18 cellular contexts compared by ENCODE assay signal in the genomic region with DNA sequence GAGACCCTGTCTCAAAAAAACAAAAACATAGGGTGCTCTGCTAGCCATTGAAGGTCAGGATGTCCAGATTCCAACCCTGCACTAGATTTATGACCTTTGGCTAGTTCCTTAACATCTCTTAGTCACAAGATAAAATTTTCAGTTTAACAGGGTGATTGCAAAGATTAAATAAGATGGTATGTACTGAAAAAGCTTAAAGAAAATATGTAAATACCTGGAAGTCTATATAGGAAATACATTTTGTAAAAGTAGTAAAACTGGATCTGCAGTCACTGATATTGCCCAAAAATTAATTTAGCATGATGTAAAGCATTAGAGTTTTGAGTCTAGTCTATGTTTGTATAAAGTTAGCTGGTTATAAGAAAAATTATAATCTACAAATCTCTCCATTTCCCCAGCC. TPM values are rescaled to one million over a fixed set of nuclear protein-coding genes. Genes with fewer than 3 reads are reported as not detected.
DNase-seq lines count a peak whose midpoint lies in the region; ATAC-seq and TF ChIP-seq lines count a peak whose summit lies in the region.
"Had no signal": no experiment of that assay in that cellular context is flagged by ENCODE, and none has a peak within 500 bp of the region (broad histone marks: within the 10 kb centered on the region; RNA-seq: fewer than 3 reads in every experiment).

No MANE protein-coding gene starts in this region.

- no peak overlapping the region for H3K9ac ChIP-seq in KMS-11
- H3K9ac ChIP-seq: BLaER1 treated with 17β-estradiol and CSF1 and Interleukin-3, amounts not matched to agents 10 nM and 100 nM had no signal

- TF ChIP-seq CTCF in KMS-11 (conservative IDR thresholded peaks at IDR 0.05; ENCODE audit: low read depth, low read length): no peak
- no peak for TF ChIP-seq CTCF in nephron progenitor cell (IDR thresholded peaks at IDR 0.05)
- no peak for TF ChIP-seq CTCF in psoas muscle (IDR thresholded peaks at IDR 0.05)

- no peak overlapping the region for H3K4me3 Mint-ChIP-seq in nephron progenitor cell
- H3K4me3 Mint-ChIP-seq: B cell; CD4-positive, alpha-beta T cell; CD8-positive, alpha-beta T cell had no signal

- peak; percentile 1 for DNase-seq in SIG-M5 treated with dmso at 0.1 percent for 504 hours (lab: John Stamatoyannopoulos, UW; ENCODE audit: unreplicated experiment)
- DNase-seq in SIG-M5 (lab: John Stamatoyannopoulos, UW): no peak
- DNase-seq in nephron progenitor cell: no peak
- DNase-seq in psoas muscle: no peak
- DNase-seq in cerebellar cortex (ENCODE audit: low spot score): no peak
- DNase-seq: AML-193; Caco-2; Calu3; CD4-positive, alpha-beta T cell; CD8-positive, alpha-beta T cell; DMS79 treated with DMSO at 0.1 percent for 48 hours; GF-D8 had no signal

- H3K27ac ChIP-seq in KMS-11 (no peak overlapping the region), psoas muscle (no peak overlapping the region)
- H3K27ac ChIP-seq: 22Rv1; A549; BLaER1 treated with 17β-estradiol and CSF1 and Interleukin-3, amounts not matched to agents 10 nM and 100 nM; C4-2B had no signal

- no peaks in the 10 kb centered on the region for H3K36me3 Mint-ChIP-seq in nephron progenitor cell (ENCODE audit: low read depth)

- H3K4me1 ChIP-seq in KMS-11 (ENCODE audit: low read depth, poor library complexity, severe bottlenecking) (peaks cover 15% of the 10 kb centered on the region), psoas muscle (peaks cover 5% of the 10 kb centered on the region)

- intact Hi-C loops in psoas muscle (cut with DNase I): loop anchor here in 1 of 2 donors (10.0 kb wide), 1 partner anchor 532 kb away; no protein-coding TSS in a partner anchor

- no peaks in the 10 kb centered on the region for H3K9me3 Mint-ChIP-seq in nephron progenitor cell
- H3K9me3 Mint-ChIP-seq: CD4-positive, alpha-beta T cell; CD8-positive, alpha-beta T cell had no signal

- H3K27me3 ChIP-seq in KMS-11 (ENCODE audit: insufficient read depth, low read depth): no peaks in the 10 kb centered on the region
- no peaks in the 10 kb centered on the region for H3K27me3 ChIP-seq in psoas muscle (ENCODE audit: insufficient read depth in 3 of 3, low read length in 2 of 3)
- H3K27me3 ChIP-seq: BLaER1 treated with 17β-estradiol and CSF1 and Interleukin-3, amounts not matched to agents 10 nM and 100 nM had no signal

- H3K4me1 Mint-ChIP-seq in nephron progenitor cell: peaks cover 98% of the 10 kb centered on the region

- H3K79me2 ChIP-seq in KMS-11 (ENCODE audit: insufficient read depth, low read depth): no peaks in the 10 kb centered on the region

- H3K36me3 ChIP-seq in KMS-11 (ENCODE audit: insufficient read depth) (no peaks in the 10 kb centered on the region), psoas muscle (ENCODE audit: insufficient read depth in 1 of 2, low read depth in 1 of 2) (no peaks in the 10 kb centered on the region)
- H3K36me3 ChIP-seq: BLaER1 treated with 17β-estradiol and CSF1 and Interleukin-3, amounts not matched to agents 10 nM and 100 nM had no signal

- H3K9me3 ChIP-seq in psoas muscle: no peaks in the 10 kb centered on the region
- H3K9me3 ChIP-seq: A549; BLaER1 treated with 17β-estradiol and CSF1 and Interleukin-3, amounts not matched to agents 10 nM and 100 nM; Caco-2 had no signal

- H2AFZ ChIP-seq in KMS-11 (ENCODE audit: low read depth): 0 out of 2 replicates have a peak overlapping the region, but pooled peaks have one; percentile 5

- no peak for ATAC-seq in psoas muscle
- ATAC-seq: A549; CD8-positive, alpha-beta T cell had no signal

- H3K27ac Mint-ChIP-seq in nephron progenitor cell: peak overlapping the region; percentile 84
- H3K27ac Mint-ChIP-seq: B cell; CD4-positive, alpha-beta T cell; CD8-positive, alpha-beta T cell had no signal

- H3K27me3 Mint-ChIP-seq in nephron progenitor cell (ENCODE audit: low read depth, poor library complexity): peaks cover 30% of the 10 kb centered on the region
- H3K27me3 Mint-ChIP-seq: CD4-positive, alpha-beta T cell had no signal

- no peaks in the 10 kb centered on the region for H4K20me1 ChIP-seq in KMS-11 (ENCODE audit: insufficient read depth)
- H4K20me1 ChIP-seq: BLaER1 treated with 17β-estradiol and CSF1 and Interleukin-3, amounts not matched to agents 10 nM and 100 nM had no signal

- no peak overlapping the region for H3K4me2 ChIP-seq in KMS-11
- H3K4me2 ChIP-seq: A549; BLaER1 treated with 17β-estradiol and CSF1 and Interleukin-3, amounts not matched to agents 10 nM and 100 nM had no signal

- H3K4me3 ChIP-seq in KMS-11 (IDR thresholded peaks at IDR 0.05; ENCODE audit: insufficient read depth, low read depth, low read length) (no peak overlapping the region), psoas muscle (no peak overlapping the region)
- H3K4me3 ChIP-seq: A549; BLaER1 treated with 17β-estradiol and CSF1 and Interleukin-3, amounts not matched to agents 10 nM and 100 nM had no signal

RNA-seq across cellular contexts. Expression of gene COX7A2L, which starts 5.4 kb away (rescaled TPM):
- 10 to 100 TPM; 58.1 to 85.0 (median 62.4) TPM for total RNA-seq in psoas muscle
- polyA plus RNA-seq in psoas muscle: 100 to 1,000 TPM in 1 of 3 donors, 10 to 100 TPM in 2; 75.4 to 176 (median 93.3) TPM
